Comparison of ENCODE assay signal across 1 cellular context in the genomic region with DNA sequence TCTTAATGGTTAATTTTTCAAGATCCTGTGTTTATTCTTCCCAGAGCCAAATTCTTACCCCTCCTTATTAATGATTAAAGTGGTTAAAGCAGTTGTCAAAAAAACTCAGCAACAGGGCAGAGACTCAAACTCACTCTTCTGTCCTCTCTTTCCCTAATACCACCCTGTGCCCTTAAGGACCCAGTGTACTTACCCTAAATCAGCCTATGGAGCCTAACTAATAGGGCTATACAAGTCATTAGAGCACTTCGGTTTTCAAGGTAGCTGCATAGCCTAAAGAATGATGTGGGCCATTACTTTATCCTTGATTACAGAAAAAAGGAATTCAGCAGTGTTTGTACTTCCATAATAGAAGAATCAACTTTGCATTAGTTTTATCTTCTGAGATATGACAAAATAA.
TF ChIP-seq lines count a peak whose summit lies in the region.

No MANE protein-coding gene starts in this region.

TF ChIP-seq in WTC11, 78 proteins besides CTCF, POLR2A, EP300 and RAD21 (continued from another document):
- TF ChIP-seq, protein P1, sequence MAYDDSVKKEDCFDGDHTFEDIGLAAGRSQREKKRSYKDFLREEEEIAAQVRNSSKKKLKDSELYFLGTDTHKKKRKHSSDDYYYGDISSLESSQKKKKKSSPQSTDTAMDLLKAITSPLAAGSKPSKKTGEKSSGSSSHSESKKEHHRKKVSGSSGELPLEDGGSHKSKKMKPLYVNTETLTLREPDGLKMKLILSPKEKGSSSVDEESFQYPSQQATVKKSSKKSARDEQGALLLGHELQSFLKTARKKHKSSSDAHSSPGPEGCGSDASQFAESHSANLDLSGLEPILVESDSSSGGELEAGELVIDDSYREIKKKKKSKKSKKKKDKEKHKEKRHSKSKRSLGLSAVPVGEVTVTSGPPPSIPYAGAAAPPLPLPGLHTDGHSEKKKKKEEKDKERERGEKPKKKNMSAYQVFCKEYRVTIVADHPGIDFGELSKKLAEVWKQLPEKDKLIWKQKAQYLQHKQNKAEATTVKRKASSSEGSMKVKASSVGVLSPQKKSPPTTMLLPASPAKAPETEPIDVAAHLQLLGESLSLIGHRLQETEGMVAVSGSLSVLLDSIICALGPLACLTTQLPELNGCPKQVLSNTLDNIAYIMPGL (CRISPR knock-in tag; IDR thresholded peaks at IDR 0.05): no peak
- TF ChIP-seq OVOL2 (CRISPR knock-in tag; IDR thresholded peaks at IDR 0.05; ENCODE audit: borderline replicate concordance): no peak
